In genomic region chr14:99273025-99273723, GRCh38 we compare ENCODE assay signal across 9 cellular contexts. TPM values are rescaled to one million over a fixed set of nuclear protein-coding genes. Genes with fewer than 3 reads are reported as not detected.
DNase-seq lines count a peak whose midpoint lies in the region; ATAC-seq, FAIRE-seq and TF ChIP-seq lines count a peak whose summit lies in the region.
"Had no signal": no experiment of that assay in that cellular context is flagged by ENCODE, and none has a peak within 500 bp of the region (broad histone marks: within the 10 kb centered on the region; RNA-seq: fewer than 3 reads in every experiment).

No MANE protein-coding gene starts in this region.

- H3K9me3 ChIP-seq in RWPE2 (ENCODE audit: severe bottlenecking) (no peaks in the 10 kb centered on the region), gastroesophageal sphincter (no peaks in the 10 kb centered on the region)

- no peak for TF ChIP-seq POLR2A in gastroesophageal sphincter (IDR thresholded peaks at IDR 0.05)

- H3K9ac ChIP-seq in rectal smooth muscle tissue (ENCODE audit: low read length): no peak overlapping the region

- DNase-seq in HEK293T (ENCODE audit: extremely low spot score) (no peak), RWPE2 (ENCODE audit: low spot score) (no peak), D721Med (ENCODE audit: insufficient read length, low spot score) (no peak), GM19238 (ENCODE audit: insufficient read length, low spot score) (no peak)
- peak; percentile 40 for DNase-seq in effector CD8-positive, alpha-beta T cell (lab: John Stamatoyannopoulos, UW)

- H3K4me3 ChIP-seq in RWPE2 (ENCODE audit: severe bottlenecking) (peak overlapping the region; percentile 56), rectal smooth muscle tissue (ENCODE audit: low read length) (peak overlapping the region; percentile 67), gastroesophageal sphincter (peak overlapping the region in 1 of 2 donors; percentile 42)

- no peak for TF ChIP-seq EP300 in gastroesophageal sphincter (IDR thresholded peaks at IDR 0.05)

- POLR2A ChIA-PET in HEK293T (lab: Yijun Ruan, JAX): interaction anchor here (1.4 kb wide), 1 partner anchor 19 kb away, joined by 6 read pairs; no protein-coding TSS in a partner anchor

- ATAC-seq in RWPE2 (ENCODE audit: low read depth) (peak; percentile 13; the same call in 1 of the 3 replicates), GM21381 (IDR thresholded peaks at IDR 0.05; ENCODE audit: unreplicated experiment) (no peak), gastroesophageal sphincter (no peak)

- no peak for FAIRE-seq in D721Med (lab: Jason Lieb, UNC)

- CTCF ChIA-PET in HEK293T (lab: Yijun Ruan, JAX): no interaction called here

- H3K36me3 ChIP-seq in RWPE2 (ENCODE audit: low read depth) (no peaks in the 10 kb centered on the region), rectal smooth muscle tissue (ENCODE audit: control insufficient read depth, insufficient read depth, low read length) (no peaks in the 10 kb centered on the region), gastroesophageal sphincter (no peaks in the 10 kb centered on the region)

- H3K27ac ChIP-seq in RWPE2 (ENCODE audit: poor library complexity, severe bottlenecking): peak overlapping the region; percentile 22
- H3K27ac ChIP-seq in rectal smooth muscle tissue (ENCODE audit: low read depth, low read length): no peak overlapping the region
- no peak overlapping the region for H3K27ac ChIP-seq in gastroesophageal sphincter

- peaks cover 8% of the 10 kb centered on the region for H3K4me1 ChIP-seq in RWPE2 (ENCODE audit: insufficient read depth, poor library complexity, severe bottlenecking)
- H3K4me1 ChIP-seq in rectal smooth muscle tissue (ENCODE audit: control insufficient read depth, insufficient read depth, low read length): no peaks in the 10 kb centered on the region
- peaks cover 0 to 62% (median 27%) of the 10 kb centered on the region in 3 donors for H3K4me1 ChIP-seq in gastroesophageal sphincter

- WGBS in gastroesophageal sphincter (ENCODE audit: low coverage in 1 of 2), 2 donors: 3 to 7% methylated on average over 3 to 8 of the region's 48 CpGs

- peaks cover 28% of the 10 kb centered on the region for H3K27me3 ChIP-seq in RWPE2 (ENCODE audit: insufficient read depth, poor library complexity, severe bottlenecking)
- peaks cover 17% of the 10 kb centered on the region for H3K27me3 ChIP-seq in rectal smooth muscle tissue (ENCODE audit: control insufficient read depth, insufficient read depth, low read length)
- H3K27me3 ChIP-seq in gastroesophageal sphincter: peaks cover 97% of the 10 kb centered on the region

- TF ChIP-seq CTCF in RWPE2 (IDR thresholded peaks at IDR 0.05; ENCODE audit: poor library complexity, severe bottlenecking): no peak
- no peak for TF ChIP-seq CTCF in D721Med (IDR thresholded peaks at IDR 0.05; ENCODE audit: insufficient read depth, missing control alignments)
- TF ChIP-seq CTCF in gastroesophageal sphincter (IDR thresholded peaks at IDR 0.05): no peak

TF ChIP-seq in HEK293T, 16 proteins besides CTCF, POLR2A, EP300 and RAD21:
- TF ChIP-seq L3MBTL2 (conservative IDR thresholded peaks at IDR 0.05): peak; percentile 54
- TF ChIP-seq ARNT (IDR thresholded peaks at IDR 0.05): no peak

RNA-seq across cellular contexts. Expression of gene BCL11B, which starts 1.2 kb away (rescaled TPM):
- total RNA-seq in gastroesophageal sphincter: 1 to 10 TPM in 1 of 4 donors, under 1 TPM in 3; under 0.01 to 1.1 (median 0.39) TPM
- total RNA-seq: fibroblast of villous mesenchyme had no signal
